In the genomic region with DNA sequence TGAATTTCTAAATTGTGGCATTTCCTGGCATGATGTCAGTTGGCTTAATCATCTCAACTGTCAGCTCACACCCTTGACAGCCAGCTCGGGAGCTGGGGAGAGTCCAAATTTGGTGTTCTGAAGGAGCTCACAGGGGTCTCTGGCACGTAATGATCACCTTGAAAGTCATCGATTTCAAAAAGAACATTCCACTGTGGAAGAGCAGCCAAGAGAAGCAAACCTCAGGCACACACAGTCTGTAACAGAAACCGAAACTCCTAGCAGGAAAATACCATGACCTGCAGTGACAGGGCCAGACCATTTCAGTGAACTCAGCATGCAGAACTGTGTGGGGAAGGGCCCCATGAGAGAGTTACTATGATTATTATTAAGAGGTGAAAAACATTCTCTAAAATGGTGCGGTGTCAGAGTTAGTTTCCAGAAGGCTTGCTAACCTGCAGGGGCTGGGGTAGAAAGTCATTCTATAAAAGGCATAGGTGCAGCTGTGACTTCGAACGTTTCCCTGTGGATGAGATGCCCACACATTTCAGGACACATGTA, we compare ENCODE assay signal across 8 cellular contexts. TPM values are rescaled to one million over a fixed set of nuclear protein-coding genes. Genes with fewer than 3 reads are reported as not detected.
DNase-seq lines count a peak whose midpoint lies in the region; ATAC-seq and TF ChIP-seq lines count a peak whose summit lies in the region.

No MANE protein-coding gene starts in this region.

- no peaks in the 10 kb centered on the region for H3K36me3 Mint-ChIP-seq in T-helper 17 cell (ENCODE audit: low read depth)
- no peaks in the 10 kb centered on the region for H3K36me3 Mint-ChIP-seq in dendritic cell treated with granulocyte-macrophage colony-stimulating factor and Interleukin-4, amounts not matched to agents 40 ng/mL and 50 ng/mL, for 4 days (ENCODE audit: low read depth)

- H3K27me3 ChIP-seq in muscle layer of colon (ENCODE audit: control insufficient read depth in 1 of 2, insufficient read depth in 2 of 2, low read length in 2 of 2) = no peaks in the 10 kb centered on the region

- DNase-seq in stimulated activated CD4-positive, alpha-beta T cell treated with anti-CD3 and anti-CD28 coated beads, Interleukin-12 subunit alpha, Interleukin-12 subunit beta, amount 100 ng/mL, for 48 hours (ENCODE audit: low read depth in 2 of 3, low spot score in 1 of 3) = peak; percentile 49 to 56 (median 54)
- no peak for DNase-seq in stimulated activated CD4-positive, alpha-beta T cell treated with anti-CD3 and anti-CD28 coated beads, Interleukin-12 subunit alpha, Interleukin-12 subunit beta, amount 100 ng/mL, for 4 hours
- DNase-seq in T-helper 17 cell = peak in 1 of 3 donors; percentile 25
- DNase-seq in NCI-H2029 treated with DMSO at 0.1 percent for 48 hours (lab: John Stamatoyannopoulos, UW) = no peak
- DNase-seq in HEK293T (ENCODE audit: extremely low spot score) = no peak

- CTCF ChIA-PET in HEK293T (lab: Yijun Ruan, JAX) = no interaction called here

- H3K9ac ChIP-seq in muscle layer of colon (ENCODE audit: low read length) = peak overlapping the region; percentile 35

- peak overlapping the region; percentile 83 for H3K4me3 Mint-ChIP-seq in T-helper 17 cell
- peak overlapping the region; percentile 69 for H3K4me3 Mint-ChIP-seq in dendritic cell treated with granulocyte-macrophage colony-stimulating factor and Interleukin-4, amounts not matched to agents 40 ng/mL and 50 ng/mL, for 4 days

- H3K9me3 Mint-ChIP-seq in dendritic cell treated with granulocyte-macrophage colony-stimulating factor and Interleukin-4, amounts not matched to agents 40 ng/mL and 50 ng/mL, for 4 days = no peaks in the 10 kb centered on the region

- H3K4me1 Mint-ChIP-seq in T-helper 17 cell = peaks cover 56% of the 10 kb centered on the region
- H3K4me1 Mint-ChIP-seq in dendritic cell treated with granulocyte-macrophage colony-stimulating factor and Interleukin-4, amounts not matched to agents 40 ng/mL and 50 ng/mL, for 4 days (ENCODE audit: low read depth) = peaks cover 59% of the 10 kb centered on the region

- H3K27me3 Mint-ChIP-seq in T-helper 17 cell = no peaks in the 10 kb centered on the region
- H3K27me3 Mint-ChIP-seq in dendritic cell treated with granulocyte-macrophage colony-stimulating factor and Interleukin-4, amounts not matched to agents 40 ng/mL and 50 ng/mL, for 4 days = no peaks in the 10 kb centered on the region

- H3K27ac ChIP-seq in muscle layer of colon (ENCODE audit: low read depth, low read length) = peak overlapping the region; percentile 16

- ATAC-seq in HG03103 (IDR thresholded peaks at IDR 0.05; ENCODE audit: low read depth, unreplicated experiment) (peak; percentile 72), T-helper 17 cell (peak; percentile 61)

- intact Hi-C loops in dendritic cell treated with granulocyte-macrophage colony-stimulating factor and Interleukin-4, amounts not matched to agents 40 ng/mL and 50 ng/mL, for 4 days (cut with micrococcal nuclease) = loop anchor here (2.0 kb wide), 1 partner anchor 17 kb away; no protein-coding TSS in a partner anchor

- POLR2A ChIA-PET in HEK293T (lab: Yijun Ruan, JAX) = interaction anchor here (0.8 to 2.5 kb wide), 3 partner anchors 12 to 39 kb away, joined by 3 to 12 read pairs (median 4); a partner anchor contains a TSS

- H3K36me3 ChIP-seq in muscle layer of colon (ENCODE audit: insufficient read depth, low read length) = no peaks in the 10 kb centered on the region

- H3K9me3 ChIP-seq in T-helper 17 cell (ENCODE audit: control insufficient read depth, low read length, poor library complexity, severe bottlenecking) (no peaks in the 10 kb centered on the region), muscle layer of colon (ENCODE audit: low read length) (no peaks in the 10 kb centered on the region)

- H3K4me1 ChIP-seq in muscle layer of colon (ENCODE audit: insufficient read depth, low read length) = peaks cover 43% of the 10 kb centered on the region

- peak overlapping the region in 1 of 2 donors; percentile 41 for H3K4me3 ChIP-seq in muscle layer of colon (ENCODE audit: low read depth in 1 of 2, low read length in 2 of 2)

- H3K27ac Mint-ChIP-seq in T-helper 17 cell = no peak overlapping the region
- peak overlapping the region; percentile 93 for H3K27ac Mint-ChIP-seq in dendritic cell treated with granulocyte-macrophage colony-stimulating factor and Interleukin-4, amounts not matched to agents 40 ng/mL and 50 ng/mL, for 4 days

TF ChIP-seq in HEK293T, 16 proteins besides CTCF, POLR2A, EP300 and RAD21:
- TF ChIP-seq ELF4 (IDR thresholded peaks at IDR 0.05) (no peak), HDGF (IDR thresholded peaks at IDR 0.05; ENCODE audit: borderline replicate concordance) (no peak), L3MBTL2 (conservative IDR thresholded peaks at IDR 0.05) (no peak), SP1 (IDR thresholded peaks at IDR 0.05) (no peak), NFRKB (IDR thresholded peaks at IDR 0.05) (no peak), CTBP1 (IDR thresholded peaks at IDR 0.05; ENCODE audit: borderline replicate concordance) (no peak), FOXM1 (IDR thresholded peaks at IDR 0.05; ENCODE audit: borderline replicate concordance) (no peak), LEF1 (IDR thresholded peaks at IDR 0.05; ENCODE audit: borderline replicate concordance) (no peak), FOXK2 (IDR thresholded peaks at IDR 0.05) (no peak), FOXA1 (IDR thresholded peaks at IDR 0.05) (no peak), TARDBP (IDR thresholded peaks at IDR 0.05) (no peak), BHLHE40 (IDR thresholded peaks at IDR 0.05; ENCODE audit: borderline replicate concordance) (no peak), ZNF384 (IDR thresholded peaks at IDR 0.05) (no peak), ARNT (IDR thresholded peaks at IDR 0.05) (no peak), SUZ12 (IDR thresholded peaks at IDR 0.05) (no peak)
- TF ChIP-seq, protein P1, sequence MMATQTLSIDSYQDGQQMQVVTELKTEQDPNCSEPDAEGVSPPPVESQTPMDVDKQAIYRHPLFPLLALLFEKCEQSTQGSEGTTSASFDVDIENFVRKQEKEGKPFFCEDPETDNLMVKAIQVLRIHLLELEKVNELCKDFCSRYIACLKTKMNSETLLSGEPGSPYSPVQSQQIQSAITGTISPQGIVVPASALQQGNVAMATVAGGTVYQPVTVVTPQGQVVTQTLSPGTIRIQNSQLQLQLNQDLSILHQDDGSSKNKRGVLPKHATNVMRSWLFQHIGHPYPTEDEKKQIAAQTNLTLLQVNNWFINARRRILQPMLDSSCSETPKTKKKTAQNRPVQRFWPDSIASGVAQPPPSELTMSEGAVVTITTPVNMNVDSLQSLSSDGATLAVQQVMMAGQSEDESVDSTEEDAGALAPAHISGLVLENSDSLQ (IDR thresholded peaks at IDR 0.05) = no peak

RNA-seq across cellular contexts. Expression of a gene that starts 26.4 kb away (rescaled TPM):
- total RNA-seq in T-helper 17 cell = 1,000 to 10,000 TPM; 1,918 to 2,317 TPM

Comparison
In these comparisons a context has a peak if more than half of its experiments do, and no peak if none do; other contexts are left out.
1. DNase-seq: peak in stimulated activated CD4-positive, alpha-beta T cell treated with anti-CD3 and anti-CD28 coated beads, Interleukin-12 subunit alpha, Interleukin-12 subunit beta, amount 100 ng/mL, for 48 hours (3 of 3); none in stimulated activated CD4-positive, alpha-beta T cell treated with anti-CD3 and anti-CD28 coated beads, Interleukin-12 subunit alpha, Interleukin-12 subunit beta, amount 100 ng/mL, for 4 hours (single experiment), NCI-H2029 treated with DMSO at 0.1 percent for 48 hours (single experiment) and HEK293T (single experiment).